In the genomic region with DNA sequence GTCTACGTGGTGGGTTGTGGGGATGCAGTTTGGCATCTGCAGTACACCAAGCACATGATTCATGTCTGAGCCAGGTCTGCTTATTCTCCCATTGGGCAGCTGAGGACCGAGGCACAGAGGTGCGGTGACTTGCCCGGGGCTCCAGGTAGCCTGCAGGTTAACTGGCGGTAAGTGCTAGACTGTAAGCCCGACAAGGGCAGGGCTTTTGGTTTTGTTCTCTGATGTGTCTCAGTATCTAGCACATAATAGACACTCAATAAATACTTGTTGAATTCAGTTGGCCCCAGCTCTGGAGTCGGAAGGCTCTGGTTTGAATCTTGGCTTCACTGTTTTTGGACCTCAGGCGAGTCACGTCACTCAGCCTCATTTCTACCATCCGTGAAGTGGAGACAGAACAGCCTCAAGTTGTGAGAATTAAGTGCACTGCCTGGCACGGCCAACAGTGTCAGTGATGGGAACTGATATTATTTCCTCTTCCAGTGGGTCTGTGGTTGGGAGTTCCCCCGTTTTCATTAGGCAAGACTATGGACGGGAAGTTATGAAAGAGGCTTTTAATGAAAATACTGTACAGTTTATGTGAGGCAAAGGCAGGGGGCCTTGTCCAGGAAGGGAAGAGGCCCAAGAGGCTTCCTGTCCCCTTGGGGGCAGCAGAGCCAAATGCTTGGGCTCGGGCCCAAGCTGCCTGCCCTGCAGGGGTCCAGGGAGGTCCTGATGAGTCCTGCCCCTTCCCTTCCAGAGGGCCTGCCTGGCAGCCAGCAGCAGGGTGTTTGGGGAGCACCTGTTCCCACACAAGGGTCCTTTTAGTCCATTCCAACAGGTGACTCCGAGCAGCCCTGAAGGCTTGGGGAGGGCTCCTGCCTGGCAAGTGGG, we compare ENCODE assay signal across 1 cellular context.
TF ChIP-seq lines count a peak whose summit lies in the region.

No MANE protein-coding gene starts in this region.

TF ChIP-seq in HepG2, 621 proteins besides CTCF, POLR2A, EP300 and RAD21:
- TF ChIP-seq MLX (CRISPR knock-in tag; IDR thresholded peaks at IDR 0.05) (no peak), FLYWCH1 (CRISPR knock-in tag; IDR thresholded peaks at IDR 0.05) (no peak), ZNF235 (CRISPR knock-in tag; IDR thresholded peaks at IDR 0.05; ENCODE audit: borderline replicate concordance) (no peak), HNRNPL (IDR thresholded peaks at IDR 0.05; ENCODE audit: low read depth, low read length) (0 out of 2 replicates have a peak, but pooled peaks have one; percentile 28), ZC3H4 (CRISPR knock-in tag; IDR thresholded peaks at IDR 0.05; ENCODE audit: borderline replicate concordance) (peak; percentile 67; the same call in 1 of the 2 replicates), GMEB2 (CRISPR knock-in tag; IDR thresholded peaks at IDR 0.05; ENCODE audit: low read depth) (no peak), MYC (CRISPR knock-in tag; IDR thresholded peaks at IDR 0.05; ENCODE audit: borderline replicate concordance) (no peak), FOXO1 (CRISPR knock-in tag; IDR thresholded peaks at IDR 0.05) (no peak), POLR2AphosphoS2 (IDR thresholded peaks at IDR 0.05; ENCODE audit: low read depth, low read length) (no peak), YY1 (IDR thresholded peaks at IDR 0.05; ENCODE audit: insufficient read depth, insufficient replicate concordance, low read depth, low read length) (no peak), MAF1 (CRISPR knock-in tag; IDR thresholded peaks at IDR 0.05; ENCODE audit: borderline replicate concordance) (no peak), POLR2G (IDR thresholded peaks at IDR 0.05; ENCODE audit: low read depth, low read length) (peak; percentile 72), SRY (CRISPR knock-in tag; IDR thresholded peaks at IDR 0.05) (0 out of 2 replicates have a peak, but pooled peaks have one; percentile 7), ZNF547 (CRISPR knock-in tag; IDR thresholded peaks at IDR 0.05) (no peak), ZNF17 (CRISPR knock-in tag; IDR thresholded peaks at IDR 0.05) (no peak), NFYC (CRISPR knock-in tag; IDR thresholded peaks at IDR 0.05) (no peak), POLR2AphosphoS5 (IDR thresholded peaks at IDR 0.05; ENCODE audit: low read depth, low read length) (peak; percentile 36; the same call in 1 of the 2 replicates), GRHL1 (CRISPR knock-in tag; conservative IDR thresholded peaks at IDR 0.05) (no peak), HNRNPK (IDR thresholded peaks at IDR 0.05; ENCODE audit: low read depth, low read length, poor library complexity, severe bottlenecking) (no peak), ZFP36L1 (CRISPR knock-in tag; IDR thresholded peaks at IDR 0.05) (no peak), ETV6 (CRISPR knock-in tag; conservative IDR thresholded peaks at IDR 0.05) (no peak), ZNF552 (CRISPR knock-in tag; IDR thresholded peaks at IDR 0.05; ENCODE audit: borderline replicate concordance) (no peak), SAP130 (CRISPR knock-in tag; IDR thresholded peaks at IDR 0.05; ENCODE audit: low read depth) (no peak), ZNF33A (CRISPR knock-in tag; IDR thresholded peaks at IDR 0.05; ENCODE audit: borderline replicate concordance) (no peak), TFDP2 (CRISPR knock-in tag; IDR thresholded peaks at IDR 0.05) (no peak), RBM22 (optimal IDR thresholded peaks at IDR 0.05; ENCODE audit: low read length) (peak; percentile 88), PITX1 (CRISPR knock-in tag; IDR thresholded peaks at IDR 0.05) (no peak), ZNF598 (CRISPR knock-in tag; IDR thresholded peaks at IDR 0.05; ENCODE audit: borderline replicate concordance) (no peak), ZNF556 (CRISPR knock-in tag; IDR thresholded peaks at IDR 0.05; ENCODE audit: borderline replicate concordance) (no peak), MLLT10 (CRISPR knock-in tag; IDR thresholded peaks at IDR 0.05) (no peak), GABPB1 (CRISPR knock-in tag; IDR thresholded peaks at IDR 0.05) (no peak), NR1H2 (CRISPR knock-in tag; IDR thresholded peaks at IDR 0.05; ENCODE audit: borderline replicate concordance, low read depth) (no peak)
- TF ChIP-seq, protein P1, sequence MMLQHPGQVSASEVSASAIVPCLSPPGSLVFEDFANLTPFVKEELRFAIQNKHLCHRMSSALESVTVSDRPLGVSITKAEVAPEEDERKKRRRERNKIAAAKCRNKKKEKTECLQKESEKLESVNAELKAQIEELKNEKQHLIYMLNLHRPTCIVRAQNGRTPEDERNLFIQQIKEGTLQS (CRISPR knock-in tag; IDR thresholded peaks at IDR 0.05): no peak
- TF ChIP-seq, protein P2, sequence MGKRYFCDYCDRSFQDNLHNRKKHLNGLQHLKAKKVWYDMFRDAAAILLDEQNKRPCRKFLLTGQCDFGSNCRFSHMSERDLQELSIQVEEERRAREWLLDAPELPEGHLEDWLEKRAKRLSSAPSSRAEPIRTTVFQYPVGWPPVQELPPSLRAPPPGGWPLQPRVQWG (CRISPR knock-in tag; IDR thresholded peaks at IDR 0.05; ENCODE audit: borderline replicate concordance, low read depth): no peak
- TF ChIP-seq, protein P3, sequence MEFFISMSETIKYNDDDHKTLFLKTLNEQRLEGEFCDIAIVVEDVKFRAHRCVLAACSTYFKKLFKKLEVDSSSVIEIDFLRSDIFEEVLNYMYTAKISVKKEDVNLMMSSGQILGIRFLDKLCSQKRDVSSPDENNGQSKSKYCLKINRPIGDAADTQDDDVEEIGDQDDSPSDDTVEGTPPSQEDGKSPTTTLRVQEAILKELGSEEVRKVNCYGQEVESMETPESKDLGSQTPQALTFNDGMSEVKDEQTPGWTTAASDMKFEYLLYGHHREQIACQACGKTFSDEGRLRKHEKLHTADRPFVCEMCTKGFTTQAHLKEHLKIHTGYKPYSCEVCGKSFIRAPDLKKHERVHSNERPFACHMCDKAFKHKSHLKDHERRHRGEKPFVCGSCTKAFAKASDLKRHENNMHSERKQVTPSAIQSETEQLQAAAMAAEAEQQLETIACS (CRISPR knock-in tag; IDR thresholded peaks at IDR 0.05): no peak
- TF ChIP-seq, protein P4, sequence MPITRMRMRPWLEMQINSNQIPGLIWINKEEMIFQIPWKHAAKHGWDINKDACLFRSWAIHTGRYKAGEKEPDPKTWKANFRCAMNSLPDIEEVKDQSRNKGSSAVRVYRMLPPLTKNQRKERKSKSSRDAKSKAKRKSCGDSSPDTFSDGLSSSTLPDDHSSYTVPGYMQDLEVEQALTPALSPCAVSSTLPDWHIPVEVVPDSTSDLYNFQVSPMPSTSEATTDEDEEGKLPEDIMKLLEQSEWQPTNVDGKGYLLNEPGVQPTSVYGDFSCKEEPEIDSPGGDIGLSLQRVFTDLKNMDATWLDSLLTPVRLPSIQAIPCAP (CRISPR knock-in tag; IDR thresholded peaks at IDR 0.05; ENCODE audit: low read depth): no peak
- TF ChIP-seq, protein P5, sequence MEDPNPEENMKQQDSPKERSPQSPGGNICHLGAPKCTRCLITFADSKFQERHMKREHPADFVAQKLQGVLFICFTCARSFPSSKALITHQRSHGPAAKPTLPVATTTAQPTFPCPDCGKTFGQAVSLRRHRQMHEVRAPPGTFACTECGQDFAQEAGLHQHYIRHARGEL (CRISPR knock-in tag; IDR thresholded peaks at IDR 0.05): no peak
- TF ChIP-seq, protein P6, sequence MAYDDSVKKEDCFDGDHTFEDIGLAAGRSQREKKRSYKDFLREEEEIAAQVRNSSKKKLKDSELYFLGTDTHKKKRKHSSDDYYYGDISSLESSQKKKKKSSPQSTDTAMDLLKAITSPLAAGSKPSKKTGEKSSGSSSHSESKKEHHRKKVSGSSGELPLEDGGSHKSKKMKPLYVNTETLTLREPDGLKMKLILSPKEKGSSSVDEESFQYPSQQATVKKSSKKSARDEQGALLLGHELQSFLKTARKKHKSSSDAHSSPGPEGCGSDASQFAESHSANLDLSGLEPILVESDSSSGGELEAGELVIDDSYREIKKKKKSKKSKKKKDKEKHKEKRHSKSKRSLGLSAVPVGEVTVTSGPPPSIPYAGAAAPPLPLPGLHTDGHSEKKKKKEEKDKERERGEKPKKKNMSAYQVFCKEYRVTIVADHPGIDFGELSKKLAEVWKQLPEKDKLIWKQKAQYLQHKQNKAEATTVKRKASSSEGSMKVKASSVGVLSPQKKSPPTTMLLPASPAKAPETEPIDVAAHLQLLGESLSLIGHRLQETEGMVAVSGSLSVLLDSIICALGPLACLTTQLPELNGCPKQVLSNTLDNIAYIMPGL (CRISPR knock-in tag; IDR thresholded peaks at IDR 0.05; ENCODE audit: borderline replicate concordance in 1 of 2, low read depth in 1 of 2): no peak
